8 cellular contexts compared by ENCODE assay signal in genomic region chr10:1050145-1050544, GRCh38. TPM values are rescaled to one million over a fixed set of nuclear protein-coding genes. Genes with fewer than 3 reads are reported as not detected.
DNase-seq lines count a peak whose midpoint lies in the region; ATAC-seq, FAIRE-seq and TF ChIP-seq lines count a peak whose summit lies in the region.

No MANE protein-coding gene starts in this region.

- no CpG with 5 or more reads among the region's 5 CpGs for WGBS in IMR-90 (ENCODE audit: extremely low coverage in 2 of 2, insufficient read length in 1 of 2), 2 experiments

- H3K36me3 Mint-ChIP-seq in activated naive CD8-positive, alpha-beta T cell treated with anti-CD3 and anti-CD28 coated beads, Interleukin-2, amount 50 U/mL, for 24 hours (ENCODE audit: low read depth), result peaks cover 45% of the 10 kb centered on the region
- H3K36me3 Mint-ChIP-seq in type B pancreatic cell, result peaks cover 21% of the 10 kb centered on the region

- H3K23ac ChIP-seq in IMR-90 (ENCODE audit: low read depth, low read length), result peak overlapping the region; percentile 39; the same call in 1 of the 2 replicates

- peak overlapping the region; percentile 99 for H3K27ac ChIP-seq in A673 (ENCODE audit: low read depth, low read length, poor library complexity, severe bottlenecking)
- peak overlapping the region; percentile 26; the same call in 1 of the 2 replicates for H3K27ac ChIP-seq in IMR-90 (ENCODE audit: insufficient read depth, low read length)
- peak overlapping the region in 1 of 2 donors; percentile 100 for H3K27ac ChIP-seq in kidney (ENCODE audit: low read depth in 2 of 2, low read length in 2 of 2)

- peaks cover 26% of the 10 kb centered on the region for H4K20me1 ChIP-seq in IMR-90 (ENCODE audit: insufficient read depth, low read length)

- no peaks in the 10 kb centered on the region for H3K9me3 ChIP-seq in A673 (ENCODE audit: low read depth, low read length, poor library complexity, severe bottlenecking)
- H3K9me3 ChIP-seq in IMR-90 (ENCODE audit: control insufficient read depth, insufficient read depth, low read length), result no peaks in the 10 kb centered on the region
- no peaks in the 10 kb centered on the region for H3K9me3 ChIP-seq in kidney (ENCODE audit: control insufficient read depth in 1 of 2, low read length in 2 of 2)

- H3K4me1 ChIP-seq in A673 (ENCODE audit: insufficient read depth, low read length, poor library complexity, severe bottlenecking) (peaks cover 23% of the 10 kb centered on the region), IMR-90 (ENCODE audit: control insufficient read depth, insufficient read depth, low read length) (peaks cover 7% of the 10 kb centered on the region), kidney (ENCODE audit: control insufficient read depth in 1 of 2, insufficient read depth in 1 of 2, low read depth in 1 of 2, low read length in 2 of 2) (peaks cover 18 to 21% of the 10 kb centered on the region in 2 donors)

- ATAC-seq in IMR-90 (ENCODE audit: low read depth), result no peak
- ATAC-seq in activated naive CD8-positive, alpha-beta T cell treated with anti-CD3 and anti-CD28 coated beads, Interleukin-2, amount 50 U/mL, for 24 hours, result no peak

- no peak for TF ChIP-seq POLR2A in IMR-90 (IDR thresholded peaks at IDR 0.05; ENCODE audit: low read depth, low read length)

- peaks cover 24 to 63% of the 10 kb centered on the region in 2 experiments for H3K79me1 ChIP-seq in IMR-90 (ENCODE audit: low read depth in 1 of 2, low read length in 2 of 2)

- no peak overlapping the region for H4K5ac ChIP-seq in IMR-90 (ENCODE audit: low read depth, low read length)

- no peak for FAIRE-seq in kidney (lab: Jason Lieb, UNC)

- no peak overlapping the region for H2AK9ac ChIP-seq in IMR-90 (replicated peaks; ENCODE audit: low read depth, low read length, poor library complexity)

- in situ Hi-C loops in IMR-90 (cut with MboI; ENCODE audit: low sequenced_read_pairs), result no loop called here

- H2BK5ac ChIP-seq in IMR-90 (ENCODE audit: low read depth, low read length, poor library complexity, severe bottlenecking), result peak overlapping the region; percentile 69

- H3K9ac ChIP-seq in IMR-90 (ENCODE audit: low read depth, low read length), result peak overlapping the region; percentile 64; the same call in 1 of the 2 replicates
- peak overlapping the region in 1 of 2 donors; percentile 5 for H3K9ac ChIP-seq in kidney (ENCODE audit: low read length in 2 of 2)

- no peak overlapping the region for H3K18ac ChIP-seq in IMR-90 (ENCODE audit: low read depth, low read length)

- no peaks in the 10 kb centered on the region for H3K27me3 Mint-ChIP-seq in activated naive CD8-positive, alpha-beta T cell treated with anti-CD3 and anti-CD28 coated beads, Interleukin-2, amount 50 U/mL, for 24 hours
- no peaks in the 10 kb centered on the region for H3K27me3 Mint-ChIP-seq in type B pancreatic cell

- CTCF ChIA-PET in A673 (lab: Charles Lee), result no interaction called here
- CTCF ChIA-PET in IMR-90 (lab: Yijun Ruan, JAX), result interaction anchor here (0.7 kb wide), 1 partner anchor 1993 kb away, joined by 3 read pairs; no protein-coding TSS in a partner anchor

- H3K9me3 Mint-ChIP-seq in activated naive CD8-positive, alpha-beta T cell treated with anti-CD3 and anti-CD28 coated beads, Interleukin-2, amount 50 U/mL, for 24 hours, result no peaks in the 10 kb centered on the region
- no peaks in the 10 kb centered on the region for H3K9me3 Mint-ChIP-seq in type B pancreatic cell

- intact Hi-C loops in A673 (cut with micrococcal nuclease; ENCODE audit: unreplicated experiment) (no loop called here), IMR-90 (cut with micrococcal nuclease) (no loop called here), kidney (cut with DNase I) (no loop called here)

- H3K4me2 ChIP-seq in IMR-90 (ENCODE audit: low read depth, low read length), result peak overlapping the region; percentile 86

- dilution Hi-C loops in IMR-90 (cut with HindIII; ENCODE audit: low sequenced_read_pairs, unreplicated experiment), result no loop called here

- peak overlapping the region in 1 of 2 experiments; percentile 6; a peak in 3 of 4 replicates for H4K8ac ChIP-seq in IMR-90 (ENCODE audit: low read depth in 2 of 2, low read length in 2 of 2)

- H4K91ac ChIP-seq in IMR-90 (ENCODE audit: insufficient read depth, low read depth, low read length), result no peak overlapping the region

- H3K4me1 Mint-ChIP-seq in activated naive CD8-positive, alpha-beta T cell treated with anti-CD3 and anti-CD28 coated beads, Interleukin-2, amount 50 U/mL, for 24 hours, result peaks cover 68% of the 10 kb centered on the region
- peaks cover 52% of the 10 kb centered on the region for H3K4me1 Mint-ChIP-seq in type B pancreatic cell (ENCODE audit: unreplicated experiment)

- peak overlapping the region; percentile 67; the same call in 1 of the 2 replicates for H3K4ac ChIP-seq in IMR-90 (ENCODE audit: low read depth, low read length)

- DNase-seq in A673 (ENCODE audit: low spot score) (no peak), IMR-90 (peak; percentile 42), kidney (no peak), type B pancreatic cell (ENCODE audit: extremely low spot score, unreplicated experiment) (no peak), superior temporal gyrus (ENCODE audit: extremely low spot score) (no peak), NCI-H1417 (lab: John Stamatoyannopoulos, UW) (no peak), NK-92 (lab: John Stamatoyannopoulos, UW; ENCODE audit: unreplicated experiment) (no peak)
- DNase-seq in activated naive CD8-positive, alpha-beta T cell treated with anti-CD3 and anti-CD28 coated beads, Interleukin-2, amount 50 U/mL, for 24 hours, result no peak

- H3K4me3 ChIP-seq in A673 (ENCODE audit: low read depth, low read length, poor library complexity, severe bottlenecking) (peak overlapping the region; percentile 97), IMR-90 (ENCODE audit: insufficient read depth, low read depth, low read length) (peak overlapping the region; percentile 50; the same call in 1 of the 2 replicates), kidney (ENCODE audit: low read length in 2 of 2) (peak overlapping the region; percentile 86 to 95)

- no peak overlapping the region for H2AK5ac ChIP-seq in IMR-90 (ENCODE audit: low read depth, low read length)

- POLR2A ChIA-PET in A673 (lab: Charles Lee; ENCODE audit: low non-redundant PET), result interaction anchor here (0.6 kb wide), 1 partner anchor 366 kb away, joined by 3 read pairs; no protein-coding TSS in a partner anchor
- POLR2A ChIA-PET in IMR-90 (lab: Charles Lee; ENCODE audit: unreplicated experiment), result interaction anchor here (0.7 kb wide), 1 partner anchor 230 kb away, joined by 3 read pairs; no protein-coding TSS in a partner anchor

- H3K56ac ChIP-seq in IMR-90 (ENCODE audit: extremely low read depth, insufficient read depth, low read length), result peak overlapping the region; percentile 58; the same call in 1 of the 2 replicates

- no peak overlapping the region for H2BK15ac ChIP-seq in IMR-90 (ENCODE audit: low read depth, low read length)

- H3K9me1 ChIP-seq in IMR-90 (ENCODE audit: insufficient read depth, low read length), result peaks cover 8% of the 10 kb centered on the region; the same call in 1 of the 2 replicates

- H2BK120ac ChIP-seq in IMR-90 (ENCODE audit: low read depth, low read length), result no peak overlapping the region

- H3K36me3 ChIP-seq in A673 (ENCODE audit: insufficient read depth, low read length, poor library complexity, severe bottlenecking) (peaks cover 30% of the 10 kb centered on the region), IMR-90 (ENCODE audit: control insufficient read depth, insufficient read depth, low read length) (peaks cover 4% of the 10 kb centered on the region), kidney (ENCODE audit: control insufficient read depth in 1 of 2, insufficient read depth in 2 of 2, low read length in 2 of 2) (peaks cover 5 to 8% of the 10 kb centered on the region in 2 donors)

- H3K14ac ChIP-seq in IMR-90 (replicated peaks; ENCODE audit: low read depth, low read length), result peak overlapping the region; percentile 86; the same call in 1 of the 2 replicates

- no peak for TF ChIP-seq RAD21 in IMR-90 (IDR thresholded peaks at IDR 0.05; ENCODE audit: low read length)

- H3K4me3 Mint-ChIP-seq in activated naive CD8-positive, alpha-beta T cell treated with anti-CD3 and anti-CD28 coated beads, Interleukin-2, amount 50 U/mL, for 24 hours, result peak overlapping the region; percentile 96
- H3K4me3 Mint-ChIP-seq in type B pancreatic cell, result peak overlapping the region; percentile 96

- H2AFZ ChIP-seq in IMR-90 (replicated peaks; ENCODE audit: low read length, poor library complexity), result no peak overlapping the region

- BruUV-seq in A673 (replicated peaks; lab: Mats Ljungman, UMichigan), result no TSS peak
- BruUV-seq in IMR-90 (replicated peaks; lab: Mats Ljungman, UMichigan), result no TSS peak

- H3K27me3 ChIP-seq in A673 (replicated peaks; ENCODE audit: insufficient read depth, low read depth, low read length, poor library complexity), result no peaks in the 10 kb centered on the region
- H3K27me3 ChIP-seq in IMR-90 (ENCODE audit: control insufficient read depth, insufficient read depth, low read length), result no peaks in the 10 kb centered on the region

- H3K27ac Mint-ChIP-seq in activated naive CD8-positive, alpha-beta T cell treated with anti-CD3 and anti-CD28 coated beads, Interleukin-2, amount 50 U/mL, for 24 hours, result peak overlapping the region; percentile 95
- H3K27ac Mint-ChIP-seq in type B pancreatic cell, result peak overlapping the region; percentile 99

- H2BK20ac ChIP-seq in IMR-90 (ENCODE audit: low read depth, low read length), result no peak overlapping the region

- TF ChIP-seq CTCF in A673 (conservative IDR thresholded peaks at IDR 0.05; ENCODE audit: low read depth, low read length), result no peak
- TF ChIP-seq CTCF in IMR-90 (conservative IDR thresholded peaks at IDR 0.05; ENCODE audit: low read depth, low read length), result no peak
- TF ChIP-seq CTCF in kidney (IDR thresholded peaks at IDR 0.05; ENCODE audit: borderline replicate concordance, extremely low read depth, insufficient read depth), result no peak
- TF ChIP-seq CTCF in type B pancreatic cell (conservative IDR thresholded peaks at IDR 0.05), result no peak

RNA-seq across cellular contexts. Expression of gene IDI1, which starts 1.2 kb away (rescaled TPM):
- total RNA-seq in A673 (2021), result 84.6 and 111 TPM in 2 replicates
- total RNA-seq in IMR-90 (2012; rRNA removed), result 27.4 and 45.8 TPM in 2 replicates
- polyA plus RNA-seq in IMR-90 (2012; rRNA removed), result 23.9 and 27.3 TPM in 2 replicates
- 4.1 and 6.3 TPM in 2 replicates for polyA plus RNA-seq in IMR-90 (2012; cell fraction: cytosol; rRNA removed)
- 13.7 and 128 TPM in 2 replicates for polyA plus RNA-seq in IMR-90 (2012; cell fraction: nucleus; rRNA removed; ENCODE audit: low replicate concordance)
- total RNA-seq in kidney, result 27.5 TPM
- 59.7 TPM for polyA plus RNA-seq in kidney (ENCODE audit: insufficient read depth, low read depth, low replicate concordance)
- 45.2 and 54.1 TPM in 2 replicates for total RNA-seq in type B pancreatic cell (ENCODE audit: low replicate concordance)

RNA-seq across cellular contexts. Expression of gene WDR37, which starts 6.0 kb away (rescaled TPM):
- 12.6 and 15.5 TPM in 2 replicates for total RNA-seq in A673 (2021)
- total RNA-seq in IMR-90 (2012; rRNA removed), result 12.7 and 16.4 TPM in 2 replicates
- polyA plus RNA-seq in IMR-90 (2012; rRNA removed), result 14.0 and 14.5 TPM in 2 replicates
- 9.0 and 12.3 TPM in 2 replicates for polyA plus RNA-seq in IMR-90 (2012; cell fraction: cytosol; rRNA removed)
- 26.3 and 32.3 TPM in 2 replicates for polyA plus RNA-seq in IMR-90 (2012; cell fraction: nucleus; rRNA removed; ENCODE audit: low replicate concordance)
- total RNA-seq in kidney, result 23.5 TPM
- 6.0 TPM for polyA plus RNA-seq in kidney (ENCODE audit: insufficient read depth, low read depth, low replicate concordance)
- 16.2 and 17.6 TPM in 2 replicates for total RNA-seq in type B pancreatic cell (ENCODE audit: low replicate concordance)

RNA-seq across cellular contexts. Expression of gene IDI2, which starts 24.5 kb away (rescaled TPM):
- total RNA-seq in A673 (2021) (not detected in 2 replicates), IMR-90 (2012; rRNA removed) (not detected in 2 replicates), kidney (not detected), type B pancreatic cell (ENCODE audit: low replicate concordance) (not detected in 2 replicates)
- polyA plus RNA-seq in IMR-90 (2012; rRNA removed) (not detected in 2 replicates), kidney (ENCODE audit: insufficient read depth, low read depth, low replicate concordance) (not detected)
- not detected in 2 replicates for polyA plus RNA-seq in IMR-90 (2012; cell fraction: cytosol; rRNA removed)
- not detected in 2 replicates for polyA plus RNA-seq in IMR-90 (2012; cell fraction: nucleus; rRNA removed; ENCODE audit: low replicate concordance)
